9 cellular contexts compared by ENCODE assay signal in the genomic region with DNA sequence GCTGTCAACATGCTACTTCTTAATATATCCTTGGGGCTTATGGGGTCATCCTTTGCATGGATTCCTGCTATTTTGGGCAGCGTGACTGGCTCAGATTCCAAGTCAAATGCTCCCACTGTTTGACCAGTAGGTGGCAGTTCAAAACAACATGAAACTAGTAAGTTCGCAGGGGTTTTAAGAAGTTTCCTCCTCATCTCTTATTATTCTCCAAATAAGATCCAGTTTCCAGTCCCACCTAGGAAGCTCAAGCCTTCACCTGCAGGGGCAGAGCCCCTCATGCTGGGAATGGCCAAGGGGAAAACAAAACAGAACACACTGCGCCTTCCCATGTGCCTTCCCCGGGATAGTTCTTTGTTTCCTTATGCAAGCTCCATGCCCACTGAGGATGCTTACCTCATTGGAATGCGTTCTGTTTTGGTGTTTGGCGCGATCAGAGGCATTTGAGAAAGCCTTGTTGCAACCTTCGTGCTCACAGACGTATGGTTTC.
A peak's percentile ranks its signal among the peaks of the same experiment; 100 is the strongest.
DNase-seq lines count a peak whose midpoint lies in the region; ATAC-seq and TF ChIP-seq lines count a peak whose summit lies in the region.
"Had no signal": no experiment of that assay in that cellular context is flagged by ENCODE, and none has a peak within 500 bp of the region (broad histone marks: within the 10 kb centered on the region; RNA-seq: fewer than 3 reads in every experiment).

No MANE protein-coding gene starts in this region.

- no peaks in the 10 kb centered on the region for H3K36me3 Mint-ChIP-seq in CD14-positive monocyte
- H3K36me3 Mint-ChIP-seq: immature natural killer cell had no signal

- H3K9ac ChIP-seq in HUES48 (ENCODE audit: low read depth, low read length) = no peak overlapping the region; the same call in 1 of the 2 replicates

- no peak overlapping the region for H3K4me3 Mint-ChIP-seq in CD14-positive monocyte
- H3K4me3 Mint-ChIP-seq: immature natural killer cell had no signal

- H3K27me3 Mint-ChIP-seq in CD14-positive monocyte (ENCODE audit: low read depth in 3 of 3) = peaks cover 0 to 3% (median 1%) of the 10 kb centered on the region in 3 donors

- no peak overlapping the region for H3K27ac Mint-ChIP-seq in CD14-positive monocyte
- H3K27ac Mint-ChIP-seq: immature natural killer cell had no signal

- H3K4me1 Mint-ChIP-seq in CD14-positive monocyte = peaks cover 25% of the 10 kb centered on the region
- H3K4me1 Mint-ChIP-seq: immature natural killer cell had no signal

- no peaks in the 10 kb centered on the region for H3K9me3 ChIP-seq in HUES48 (ENCODE audit: control insufficient read depth, insufficient read depth, low read length)

- TF ChIP-seq CTCF in CD14-positive monocyte (IDR thresholded peaks at IDR 0.05) (peak; percentile 38), VCaP (conservative IDR thresholded peaks at IDR 0.05) (peak; percentile 93)

- H3K4me3 ChIP-seq in HUES48 (ENCODE audit: low read depth, low read length) (no peak overlapping the region), skeletal muscle cell (ENCODE audit: low read depth, low read length) (no peak overlapping the region)

- H3K27ac ChIP-seq in HUES48 (ENCODE audit: low read depth, low read length) (peak overlapping the region; percentile 36), VCaP (no peak overlapping the region)

- peaks cover under 1% of the 10 kb centered on the region for H3K36me3 ChIP-seq in HUES48 (ENCODE audit: control insufficient read depth, insufficient read depth, low read length)

- peaks cover 11% of the 10 kb centered on the region for H3K4me1 ChIP-seq in HUES48 (ENCODE audit: control insufficient read depth, insufficient read depth, low read length)

- no peaks in the 10 kb centered on the region for H3K9me3 Mint-ChIP-seq in CD14-positive monocyte
- H3K9me3 Mint-ChIP-seq: immature natural killer cell had no signal

- DNase-seq in CD14-positive monocyte (ENCODE audit: low spot score) (no peak), left ventricle myocardium superior (no peak), skeletal muscle cell (ENCODE audit: low read depth) (peak; percentile 50)
- no peak for DNase-seq in activated naive CD4-positive, alpha-beta T cell (lab: John Stamatoyannopoulos, UW)

- no peaks in the 10 kb centered on the region for H3K27me3 ChIP-seq in HUES48 (ENCODE audit: control insufficient read depth, insufficient read depth, low read length)

- peak; percentile 76 for ATAC-seq in left ventricle myocardium superior
- ATAC-seq in HG03469 (IDR thresholded peaks at IDR 0.05; ENCODE audit: unreplicated experiment) = no peak
- no peak for ATAC-seq in HG02759 (IDR thresholded peaks at IDR 0.05; ENCODE audit: unreplicated experiment)

- intact Hi-C loops in CD14-positive monocyte (cut with micrococcal nuclease) = no loop called here
- intact Hi-C loops in left ventricle myocardium superior (cut with micrococcal nuclease) = no loop called here
